ENCODE assay signal across 11 cellular contexts in the genomic region with DNA sequence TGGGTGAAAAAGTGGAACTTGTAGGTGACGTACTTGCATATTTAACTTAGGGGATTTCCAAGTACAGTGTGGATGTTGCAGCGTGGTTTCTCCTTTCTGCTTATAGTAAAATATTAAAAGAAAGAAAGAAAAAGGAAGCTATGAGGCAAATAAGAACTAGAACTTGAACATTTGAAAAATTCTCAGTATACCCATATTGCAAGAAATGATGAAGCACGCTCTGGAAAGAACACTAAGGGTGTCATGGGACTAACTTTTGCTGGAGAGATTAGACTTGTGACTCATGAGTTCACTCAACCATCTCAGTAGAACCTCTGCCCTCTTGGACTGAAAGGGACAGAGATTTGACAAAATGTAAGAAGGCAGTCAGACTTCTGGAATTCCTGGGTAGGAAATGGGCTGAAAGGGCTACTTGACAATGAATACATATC.
DNase-seq lines count a peak whose midpoint lies in the region; ATAC-seq and TF ChIP-seq lines count a peak whose summit lies in the region.
"Had no signal": no experiment of that assay in that cellular context is flagged by ENCODE, and none has a peak within 500 bp of the region (broad histone marks: within the 10 kb centered on the region; RNA-seq: fewer than 3 reads in every experiment).

No MANE protein-coding gene starts in this region.

- intact Hi-C loops in left colon (cut with DNase I, micrococcal nuclease) (no loop called here), prostate gland (cut with DNase I) (no loop called here)

- H3K4me1 Mint-ChIP-seq in effector memory CD8-positive, alpha-beta T cell (ENCODE audit: low read depth in 2 of 2): no peaks in the 10 kb centered on the region

- TF ChIP-seq POLR2A in prostate gland (IDR thresholded peaks at IDR 0.05): no peak

- H3K36me3 Mint-ChIP-seq in effector memory CD8-positive, alpha-beta T cell (ENCODE audit: insufficient read depth): no peaks in the 10 kb centered on the region

- peak; percentile 90 for ATAC-seq in GM18511 (IDR thresholded peaks at IDR 0.05; ENCODE audit: unreplicated experiment)
- peak; percentile 93 for ATAC-seq in GM21825 (IDR thresholded peaks at IDR 0.05; ENCODE audit: unreplicated experiment)
- ATAC-seq in HG03520 (IDR thresholded peaks at IDR 0.05; ENCODE audit: unreplicated experiment): peak; percentile 88
- ATAC-seq in effector memory CD8-positive, alpha-beta T cell (replicated peaks): no peak
- ATAC-seq in left colon: no peak

- H3K27me3 ChIP-seq in prostate gland (replicated peaks; ENCODE audit: insufficient read depth): no peaks in the 10 kb centered on the region
- H3K27me3 ChIP-seq: sigmoid colon had no signal

- H3K4me1 ChIP-seq in prostate gland (replicated peaks): no peaks in the 10 kb centered on the region

- no peak overlapping the region for H3K4me3 ChIP-seq in prostate gland
- H3K4me3 ChIP-seq: sigmoid colon, thoracic aorta had no signal

- H3K4me3 Mint-ChIP-seq in effector memory CD8-positive, alpha-beta T cell: no peak overlapping the region

- WGBS in prostate gland: 56% methylated on average over 3 of the region's 3 CpGs

- TF ChIP-seq CTCF in prostate gland (IDR thresholded peaks at IDR 0.05): no peak

- no peaks in the 10 kb centered on the region for H3K36me3 ChIP-seq in prostate gland
- H3K36me3 ChIP-seq: sigmoid colon, thoracic aorta had no signal

- H3K9me3 Mint-ChIP-seq in effector memory CD8-positive, alpha-beta T cell: peaks cover 2 to 17% of the 10 kb centered on the region in 2 donors

- H3K27me3 Mint-ChIP-seq in effector memory CD8-positive, alpha-beta T cell: no peaks in the 10 kb centered on the region

- DNase-seq in foreskin melanocyte: peak; percentile 17
- no peak for DNase-seq in effector memory CD8-positive, alpha-beta T cell
- DNase-seq in left colon: no peak
- no peak for DNase-seq in HuH-7 (ENCODE audit: low spot score)
- no peak for DNase-seq in prostate gland (ENCODE audit: low spot score)
- DNase-seq: sigmoid colon, SW 1271 had no signal

- H3K27ac ChIP-seq in prostate gland: no peak overlapping the region
- H3K27ac ChIP-seq: sigmoid colon, thoracic aorta had no signal

- H3K27ac Mint-ChIP-seq in effector memory CD8-positive, alpha-beta T cell: no peak overlapping the region

- no peaks in the 10 kb centered on the region for H3K9me3 ChIP-seq in prostate gland
- H3K9me3 ChIP-seq: sigmoid colon, thoracic aorta had no signal

Comparison
In these comparisons a context has a peak if more than half of its experiments do, and no peak if none do; other contexts are left out.
1. ATAC-seq: peak in GM18511 (single experiment), GM21825 (single experiment) and HG03520 (single experiment); none in effector memory CD8-positive, alpha-beta T cell (single experiment) and left colon (single experiment).